22 cellular contexts compared by ENCODE assay signal in genomic region chr6:132973556-132973993, GRCh38.
DNase-seq lines count a peak whose midpoint lies in the region; FAIRE-seq and TF ChIP-seq lines count a peak whose summit lies in the region.
"Had no signal": no experiment of that assay in that cellular context is flagged by ENCODE, and none has a peak within 500 bp of the region (broad histone marks: within the 10 kb centered on the region; RNA-seq: fewer than 3 reads in every experiment).

No MANE protein-coding gene starts in this region.

- no peak overlapping the region for H3K27ac Mint-ChIP-seq in HFFc6
- H3K27ac Mint-ChIP-seq: CD4-positive, alpha-beta T cell; IgD-negative memory B cell; stimulated activated naive CD8-positive, alpha-beta T cell treated with anti-CD3 and anti-CD28 coated beads, Interleukin-15, Interleukin-2, amounts not matched to agents 100 ng/mL and 50 ng/mL, for 24 hours had no signal

- no peak for FAIRE-seq in RCC 7860 (lab: Jason Lieb, UNC)

- H3K36me3 Mint-ChIP-seq in HFFc6 (ENCODE audit: low read depth), result no peaks in the 10 kb centered on the region
- H3K36me3 Mint-ChIP-seq: IgD-negative memory B cell had no signal

- H3K4me3 Mint-ChIP-seq in HFFc6, result no peak overlapping the region
- H3K4me3 Mint-ChIP-seq: CD4-positive, alpha-beta T cell; IgD-negative memory B cell; stimulated activated naive CD8-positive, alpha-beta T cell treated with anti-CD3 and anti-CD28 coated beads, Interleukin-15, Interleukin-2, amounts not matched to agents 100 ng/mL and 50 ng/mL, for 24 hours had no signal

- no peaks in the 10 kb centered on the region for H3K27me3 Mint-ChIP-seq in HFFc6 (ENCODE audit: insufficient read depth)
- H3K27me3 Mint-ChIP-seq: IgD-negative memory B cell had no signal

- H3K9me3 Mint-ChIP-seq in HFFc6, result no peaks in the 10 kb centered on the region
- H3K9me3 Mint-ChIP-seq: CD4-positive, alpha-beta T cell; IgD-negative memory B cell; stimulated activated naive CD8-positive, alpha-beta T cell treated with anti-CD3 and anti-CD28 coated beads, Interleukin-15, Interleukin-2, amounts not matched to agents 100 ng/mL and 50 ng/mL, for 24 hours had no signal

- H3K4me1 Mint-ChIP-seq in HFFc6 (ENCODE audit: low read depth), result no peaks in the 10 kb centered on the region
- H3K4me1 Mint-ChIP-seq: IgD-negative memory B cell had no signal

- peak; percentile 20 for DNase-seq in DMS153 (lab: John Stamatoyannopoulos, UW)
- DNase-seq in NCI-H1417 (lab: John Stamatoyannopoulos, UW), result peak in 2 of 3 experiments; percentile 64 to 91
- DNase-seq in NCI-H774 (lab: John Stamatoyannopoulos, UW), result peak; percentile 41
- peak; percentile 71 for DNase-seq in left kidney (ENCODE audit: low read depth, low spot score)
- DNase-seq in HFFc6, result no peak
- no peak for DNase-seq in NCI-H2227 treated with DMSO at 0.1 percent for 48 hours (lab: John Stamatoyannopoulos, UW)
- DNase-seq in RCC 7860 (ENCODE audit: low spot score), result no peak
- no peak for DNase-seq in NOMO-1 (lab: John Stamatoyannopoulos, UW; ENCODE audit: unreplicated experiment in 2 of 2)
- DNase-seq: activated CD4-positive, alpha-beta T cell treated with anti-CD3 and anti-CD28 coated beads for 4 hours; activated CD8-positive, alpha-beta memory T cell treated with anti-CD3 and anti-CD28 coated beads, Interleukin-2, amount 50 U/mL, for 4 hours; activated effector memory CD4-positive, alpha-beta T cell treated with anti-CD3 and anti-CD28 coated beads, Interleukin-2, amount 50 U/mL, for 16 hours; adrenal gland; CD4-positive, alpha-beta T cell; DMS79 treated with DMSO at 0.1 percent for 48 hours; effector memory CD4-positive, alpha-beta T cell; H7; left ventricle myocardium inferior; NCI-H345; stimulated activated CD4-positive, alpha-beta T cell treated with anti-CD3 and anti-CD28 coated beads, Interleukin-1b, Interleukin-23, amount 100 ng/mL, for 48 hours; trophoblast cell had no signal

- TF ChIP-seq CTCF in HFFc6 (IDR thresholded peaks at IDR 0.05), result no peak

Comparison
In these comparisons a context has a peak if more than half of its experiments do, and no peak if none do; other contexts are left out.
1. DNase-seq: peak in DMS153 (single experiment), NCI-H1417 (2 of 3), NCI-H774 (single experiment) and left kidney (single experiment); none in HFFc6 (single experiment), NCI-H2227 treated with DMSO at 0.1 percent for 48 hours (single experiment), RCC 7860 (single experiment) and NOMO-1 (0 of 2).